10 cellular contexts compared by ENCODE assay signal in genomic region chr20:4135385-4136077, GRCh38. TPM values are rescaled to one million over a fixed set of nuclear protein-coding genes. Genes with fewer than 3 reads are reported as not detected.
DNase-seq lines count a peak whose midpoint lies in the region; ATAC-seq and TF ChIP-seq lines count a peak whose summit lies in the region.
"Had no signal": no experiment of that assay in that cellular context is flagged by ENCODE, and none has a peak within 500 bp of the region (broad histone marks: within the 10 kb centered on the region; RNA-seq: fewer than 3 reads in every experiment).

No MANE protein-coding gene starts in this region.

- H3K4me3 Mint-ChIP-seq in activated CD8-positive, alpha-beta T cell treated with anti-CD3 and anti-CD28 coated beads for 36 hours = no peak overlapping the region
- H3K4me3 Mint-ChIP-seq: activated CD8-positive, alpha-beta T cell treated with anti-CD3 and anti-CD28 coated beads, Interleukin-2, amount 10 ng/mL, durations not matched to agents 7 days and 5 days; nephron had no signal

- H3K4me1 ChIP-seq in lung (ENCODE audit: control insufficient read depth in 2 of 2, insufficient read depth in 2 of 2, low read length in 2 of 2) = peaks cover 0 to 3% of the 10 kb centered on the region in 2 donors

- H3K36me3 ChIP-seq in lung (ENCODE audit: control insufficient read depth in 2 of 2, insufficient read depth in 2 of 2, low read length in 2 of 2) = no peaks in the 10 kb centered on the region

- 67 to 84% methylated on average over 5 of the region's 5 CpGs for WGBS in lung, 2 donors

- H3K9me3 ChIP-seq in lung (ENCODE audit: control insufficient read depth in 2 of 2, insufficient read depth in 1 of 2, low read length in 1 of 2) = peaks cover 0 to 2% of the 10 kb centered on the region in 2 donors

- peak; percentile 91 for DNase-seq in AG08396 (ENCODE audit: low spot score)
- DNase-seq in HT1080 (ENCODE audit: low read depth) = peak; percentile 100
- peak; percentile 96 for DNase-seq in astrocyte of the hippocampus (ENCODE audit: low read depth, low spot score)
- DNase-seq in lung (ENCODE audit: low spot score) = peak; percentile 38
- DNase-seq in activated naive CD4-positive, alpha-beta T cell treated with anti-CD3 and anti-CD28 coated beads, Interleukin-2, amount 50 U/mL, for 16 hours = no peak
- no peak for DNase-seq in activated CD8-positive, alpha-beta T cell treated with anti-CD3 and anti-CD28 coated beads for 36 hours
- DNase-seq: activated CD8-positive, alpha-beta T cell treated with anti-CD3 and anti-CD28 coated beads, Interleukin-2, amount 10 ng/mL, durations not matched to agents 7 days and 5 days had no signal

- no peaks in the 10 kb centered on the region for H3K27me3 ChIP-seq in lung (ENCODE audit: control insufficient read depth, insufficient read depth)

- H3K27ac Mint-ChIP-seq in activated CD8-positive, alpha-beta T cell treated with anti-CD3 and anti-CD28 coated beads for 36 hours = no peak overlapping the region
- H3K27ac Mint-ChIP-seq: nephron had no signal

- peaks cover 29% of the 10 kb centered on the region for H3K4me1 Mint-ChIP-seq in activated CD8-positive, alpha-beta T cell treated with anti-CD3 and anti-CD28 coated beads for 36 hours (ENCODE audit: low read depth)
- H3K4me1 Mint-ChIP-seq: nephron had no signal

- no peak for TF ChIP-seq CTCF in lung (IDR thresholded peaks at IDR 0.05; ENCODE audit: control extremely low read depth, extremely low read depth)
- TF ChIP-seq CTCF in activated CD8-positive, alpha-beta T cell treated with anti-CD3 and anti-CD28 coated beads for 36 hours (IDR thresholded peaks at IDR 0.05) = no peak

- intact Hi-C loops in activated CD8-positive, alpha-beta T cell treated with anti-CD3 and anti-CD28 coated beads for 36 hours (cut with micrococcal nuclease) = no loop called here

- POLR2A ChIA-PET in activated CD8-positive, alpha-beta T cell treated with anti-CD3 and anti-CD28 coated beads for 36 hours (lab: Charles Lee) = interaction anchor here (0.9 kb wide), 1 partner anchor 18 kb away, joined by 3 read pairs; no protein-coding TSS in a partner anchor

- H3K4me3 ChIP-seq in lung = no peak overlapping the region

- peak; percentile 81 for ATAC-seq in lung (ENCODE audit: insufficient read depth, low FRiP score)
- ATAC-seq in GM18870 (IDR thresholded peaks at IDR 0.05; ENCODE audit: unreplicated experiment) = no peak
- ATAC-seq in GM21576 (IDR thresholded peaks at IDR 0.05; ENCODE audit: unreplicated experiment) = no peak
- ATAC-seq in activated CD8-positive, alpha-beta T cell treated with anti-CD3 and anti-CD28 coated beads for 36 hours = no peak
- ATAC-seq: activated CD8-positive, alpha-beta T cell treated with anti-CD3 and anti-CD28 coated beads, Interleukin-2, amount 10 ng/mL, durations not matched to agents 7 days and 5 days had no signal

- peaks cover 9% of the 10 kb centered on the region for H3K27me3 Mint-ChIP-seq in activated CD8-positive, alpha-beta T cell treated with anti-CD3 and anti-CD28 coated beads for 36 hours

- no peak overlapping the region for H3K27ac ChIP-seq in lung (ENCODE audit: low read depth in 1 of 2, low read length in 1 of 2)

- no peaks in the 10 kb centered on the region for H3K9me3 Mint-ChIP-seq in activated CD8-positive, alpha-beta T cell treated with anti-CD3 and anti-CD28 coated beads for 36 hours
- H3K9me3 Mint-ChIP-seq: nephron had no signal

- CTCF ChIA-PET in activated CD8-positive, alpha-beta T cell treated with anti-CD3 and anti-CD28 coated beads for 36 hours (lab: Charles Lee) = interaction anchor here (1.6 kb wide), 1 partner anchor 280 kb away, joined by 3 read pairs; no protein-coding TSS in a partner anchor

- no peaks in the 10 kb centered on the region for H3K36me3 Mint-ChIP-seq in activated CD8-positive, alpha-beta T cell treated with anti-CD3 and anti-CD28 coated beads for 36 hours (ENCODE audit: low read depth)

RNA-seq across cellular contexts. Expression of gene SMOX, which starts 13.1 kb away (rescaled TPM):
- 61.2 TPM in 2 replicates for total RNA-seq in HT1080 (2014; rRNA removed; shearing (Covaris generic))
- polyA plus RNA-seq in HT1080 (2015; cell fraction: cytosol; rRNA removed) = 62.5 and 68.9 TPM in 2 replicates
- polyA plus RNA-seq in HT1080 (2015; cell fraction: nucleus; rRNA removed) = 56.2 and 64.8 TPM in 2 replicates
- 1 to 10 TPM; 5.1 to 9.5 TPM for total RNA-seq in lung
- 1 to 10 TPM; 4.1 to 7.6 TPM for polyA plus RNA-seq in lung
- total RNA-seq in activated CD8-positive, alpha-beta T cell treated with anti-CD3 and anti-CD28 coated beads for 36 hours = 1 to 10 TPM; 7.0 to 8.4 TPM

Comparison
In these comparisons a context has a peak if more than half of its experiments do, and no peak if none do; other contexts are left out.
1. DNase-seq: peak in AG08396 (single experiment), HT1080 (single experiment), astrocyte of the hippocampus (single experiment) and lung (single experiment); none in activated naive CD4-positive, alpha-beta T cell treated with anti-CD3 and anti-CD28 coated beads, Interleukin-2, amount 50 U/mL, for 16 hours (single experiment) and activated CD8-positive, alpha-beta T cell treated with anti-CD3 and anti-CD28 coated beads for 36 hours (single experiment).